Comparison of ENCODE assay signal across 1 cellular context in genomic region chr11:61414547-61414946, GRCh38.
TF ChIP-seq lines count a peak whose summit lies in the region.

No MANE protein-coding gene starts in this region.

TF ChIP-seq in HepG2, 621 proteins besides CTCF, POLR2A, EP300 and RAD21:
- no peak for TF ChIP-seq HNRNPL (IDR thresholded peaks at IDR 0.05; ENCODE audit: low read depth, low read length)
- no peak for TF ChIP-seq ZSCAN21 (CRISPR knock-in tag; IDR thresholded peaks at IDR 0.05; ENCODE audit: borderline replicate concordance)
- TF ChIP-seq, protein P1, sequence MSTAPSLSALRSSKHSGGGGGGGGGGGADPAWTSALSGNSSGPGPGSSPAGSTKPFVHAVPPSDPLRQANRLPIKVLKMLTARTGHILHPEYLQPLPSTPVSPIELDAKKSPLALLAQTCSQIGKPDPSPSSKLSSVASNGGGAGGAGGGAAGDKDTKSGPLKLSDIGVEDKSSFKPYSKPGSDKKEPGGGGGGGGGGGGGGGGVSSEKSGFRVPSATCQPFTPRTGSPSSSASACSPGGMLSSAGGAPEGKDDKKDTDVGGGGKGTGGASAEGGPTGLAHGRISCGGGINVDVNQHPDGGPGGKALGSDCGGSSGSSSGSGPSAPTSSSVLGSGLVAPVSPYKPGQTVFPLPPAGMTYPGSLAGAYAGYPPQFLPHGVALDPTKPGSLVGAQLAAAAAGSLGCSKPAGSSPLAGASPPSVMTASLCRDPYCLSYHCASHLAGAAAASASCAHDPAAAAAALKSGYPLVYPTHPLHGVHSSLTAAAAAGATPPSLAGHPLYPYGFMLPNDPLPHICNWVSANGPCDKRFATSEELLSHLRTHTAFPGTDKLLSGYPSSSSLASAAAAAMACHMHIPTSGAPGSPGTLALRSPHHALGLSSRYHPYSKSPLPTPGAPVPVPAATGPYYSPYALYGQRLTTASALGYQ (CRISPR knock-in tag; IDR thresholded peaks at IDR 0.05): no peak
- TF ChIP-seq IRF2 (CRISPR knock-in tag; IDR thresholded peaks at IDR 0.05): no peak
- no peak for TF ChIP-seq TBL1XR1 (IDR thresholded peaks at IDR 0.05; ENCODE audit: borderline replicate concordance, low read length, partially characterized antibody)
- no peak for TF ChIP-seq MAFG (CRISPR knock-in tag; IDR thresholded peaks at IDR 0.05)
- TF ChIP-seq IRF9 (CRISPR knock-in tag; IDR thresholded peaks at IDR 0.05; ENCODE audit: borderline replicate concordance): no peak
- no peak for TF ChIP-seq HDAC2 (CRISPR knock-in tag; IDR thresholded peaks at IDR 0.05)
- no peak for TF ChIP-seq SIX1 (CRISPR knock-in tag; IDR thresholded peaks at IDR 0.05; ENCODE audit: borderline replicate concordance)
- TF ChIP-seq DZIP1 (CRISPR knock-in tag; IDR thresholded peaks at IDR 0.05): no peak
